ENCODE assay signal across 8 cellular contexts in genomic region chr12:100200450-100201181, GRCh38. TPM values are rescaled to one million over a fixed set of nuclear protein-coding genes. Genes with fewer than 3 reads are reported as not detected.
DNase-seq lines count a peak whose midpoint lies in the region; ATAC-seq, FAIRE-seq and TF ChIP-seq lines count a peak whose summit lies in the region.

Gene ACTR6, plus strand, starts transcription at chr12:100200815. Its CDS starts 37 bp downstream, at chr12:100200852.

- peak within 1 kb of the TSS; percentile 77 to 87 (median 84) for H3K9ac ChIP-seq in BLaER1 treated with 17β-estradiol and CSF1 and Interleukin-3, amounts not matched to agents 10 nM and 100 nM
- peak within 1 kb of the TSS; percentile 81 for H3K9ac ChIP-seq in HepG2 (ENCODE audit: insufficient read depth, low read depth, low read length)

- FAIRE-seq in HepG2 (lab: Jason Lieb, UNC) = peak; percentile 73

- no peak for TF ChIP-seq CTCF in HepG2 (CRISPR knock-in tag; IDR thresholded peaks at IDR 0.05)

- H3K4me2 ChIP-seq in BLaER1 treated with 17β-estradiol and CSF1 and Interleukin-3, amounts not matched to agents 10 nM and 100 nM = peak within 1 kb of the TSS; percentile 80 to 98 (median 95)
- peak within 1 kb of the TSS; percentile 98 for H3K4me2 ChIP-seq in HepG2 (ENCODE audit: low read depth, low read length)

- H3K36me3 Mint-ChIP-seq in activated CD4-positive, alpha-beta T cell treated with anti-CD3 and anti-CD28 coated beads, Interleukin-2, amount 10 ng/mL, durations not matched to agents 24 days and 14 days (ENCODE audit: low read depth) = peaks cover 10% of the 10 kb centered on the region
- H3K36me3 Mint-ChIP-seq in dendritic cell treated with granulocyte-macrophage colony-stimulating factor and Interleukin-4, amounts not matched to agents 40 ng/mL and 50 ng/mL, for 4 days (ENCODE audit: low read depth) = peaks cover 20% of the 10 kb centered on the region

- peak; percentile 88 for DNase-seq in NCI-H526 treated with DMSO at 0.1 percent for 48 hours (lab: John Stamatoyannopoulos, UW)
- DNase-seq in activated CD4-positive, alpha-beta T cell treated with anti-CD3 and anti-CD28 coated beads, Interleukin-2, amount 10 ng/mL, durations not matched to agents 24 days and 14 days = peak; percentile 99
- DNase-seq in HepG2 (ENCODE audit: low spot score) = peak; percentile 93
- DNase-seq in stimulated activated CD4-positive, alpha-beta T cell treated with anti-CD3 and anti-CD28 coated beads, Interleukin-4, amount 100 ng/mL, for 1 hour = peak; percentile 95

- peak within 1 kb of the TSS; percentile 77 for H2AFZ ChIP-seq in HepG2 (ENCODE audit: low read length)

- in situ Hi-C loops in HepG2 (cut with HindIII; ENCODE audit: extremely low pct_ligation_motif_present, low pct_unique_long_range_greater_than_20kb) = no loop called here

- H3K4me3 ChIP-seq in BLaER1 treated with 17β-estradiol and CSF1 and Interleukin-3, amounts not matched to agents 10 nM and 100 nM = peak within 1 kb of the TSS; percentile 70 to 88 (median 76)
- peak within 1 kb of the TSS; percentile 81 to 86 (median 84) for H3K4me3 ChIP-seq in HepG2 (replicated peaks in 1 of 3; ENCODE audit: insufficient read depth in 1 of 3, low read depth in 2 of 3, low read length in 3 of 3)

- peak within 1 kb of the TSS; percentile 100 for H3K27ac Mint-ChIP-seq in activated CD4-positive, alpha-beta T cell treated with anti-CD3 and anti-CD28 coated beads, Interleukin-2, amount 10 ng/mL, durations not matched to agents 24 days and 14 days
- peak within 1 kb of the TSS; percentile 93 for H3K27ac Mint-ChIP-seq in dendritic cell treated with granulocyte-macrophage colony-stimulating factor and Interleukin-4, amounts not matched to agents 40 ng/mL and 50 ng/mL, for 4 days

- H3K27ac ChIP-seq in BLaER1 treated with 17β-estradiol and CSF1 and Interleukin-3, amounts not matched to agents 10 nM and 100 nM = peak within 1 kb of the TSS; percentile 45 to 88 (median 80)
- peak within 1 kb of the TSS; percentile 84 for H3K27ac ChIP-seq in HepG2 (ENCODE audit: extremely low read length, insufficient read depth, low read length)

- peak; percentile 83 to 88 for TF ChIP-seq POLR2A in HepG2 (IDR thresholded peaks at IDR 0.05; ENCODE audit: insufficient read depth in 1 of 2, low read depth in 2 of 2, low read length in 2 of 2)

- H3K79me2 ChIP-seq in HepG2 (ENCODE audit: insufficient read depth, low read length) = peaks cover 26% of the 10 kb centered on the region

- H3K4me1 Mint-ChIP-seq in activated CD4-positive, alpha-beta T cell treated with anti-CD3 and anti-CD28 coated beads, Interleukin-2, amount 10 ng/mL, durations not matched to agents 24 days and 14 days = peaks cover 26% of the 10 kb centered on the region
- H3K4me1 Mint-ChIP-seq in dendritic cell treated with granulocyte-macrophage colony-stimulating factor and Interleukin-4, amounts not matched to agents 40 ng/mL and 50 ng/mL, for 4 days (ENCODE audit: low read depth) = peaks cover 13% of the 10 kb centered on the region

- no peaks in the 10 kb centered on the region for H3K27me3 Mint-ChIP-seq in activated CD4-positive, alpha-beta T cell treated with anti-CD3 and anti-CD28 coated beads, Interleukin-2, amount 10 ng/mL, durations not matched to agents 24 days and 14 days
- H3K27me3 Mint-ChIP-seq in dendritic cell treated with granulocyte-macrophage colony-stimulating factor and Interleukin-4, amounts not matched to agents 40 ng/mL and 50 ng/mL, for 4 days = peaks cover 11% of the 10 kb centered on the region

- H3K9me3 Mint-ChIP-seq in activated CD4-positive, alpha-beta T cell treated with anti-CD3 and anti-CD28 coated beads, Interleukin-2, amount 10 ng/mL, durations not matched to agents 24 days and 14 days = no peaks in the 10 kb centered on the region
- H3K9me3 Mint-ChIP-seq in dendritic cell treated with granulocyte-macrophage colony-stimulating factor and Interleukin-4, amounts not matched to agents 40 ng/mL and 50 ng/mL, for 4 days = no peaks in the 10 kb centered on the region

- TF ChIP-seq RAD21 in HepG2 (CRISPR knock-in tag; IDR thresholded peaks at IDR 0.05) = peak; percentile 29; the same call in 1 of the 2 replicates

- CTCF ChIA-PET in HepG2 (lab: Yijun Ruan, JAX; ENCODE audit: low intra/inter-chr PET ratio, low total read pairs) = interaction anchor here (1.2 kb wide), 1 partner anchor 45 kb away, joined by 3 read pairs; no protein-coding TSS in a partner anchor

- BruUV-seq in HepG2 (replicated peaks; lab: Mats Ljungman, UMichigan) = no TSS peak

- ATAC-seq in GM19324 (IDR thresholded peaks at IDR 0.05; ENCODE audit: low FRiP score, unreplicated experiment) (peak; percentile 88), HG03469 (IDR thresholded peaks at IDR 0.05; ENCODE audit: unreplicated experiment) (peak; percentile 95), HepG2 (peak; percentile 88)

- no peaks in the 10 kb centered on the region; a peak in 1 of 22 replicates for H3K27me3 ChIP-seq in BLaER1 treated with 17β-estradiol and CSF1 and Interleukin-3, amounts not matched to agents 10 nM and 100 nM
- H3K27me3 ChIP-seq in HepG2 (ENCODE audit: control insufficient read depth in 1 of 2, insufficient read depth in 2 of 2, low read length in 2 of 2) = no peaks in the 10 kb centered on the region; a peak in 1 of 5 replicates

- TF ChIP-seq EP300 in HepG2 (IDR thresholded peaks at IDR 0.05; ENCODE audit: low read depth in 2 of 2, low read length in 2 of 2) (peak in 1 of 2 experiments; percentile 29; a peak in 1 of 4 replicates), HepG2 (CRISPR knock-in tag; IDR thresholded peaks at IDR 0.05; ENCODE audit: borderline replicate concordance) (no peak)

- intact Hi-C loops in activated CD4-positive, alpha-beta T cell treated with anti-CD3 and anti-CD28 coated beads, Interleukin-2, amount 10 ng/mL, durations not matched to agents 24 days and 14 days (cut with micrococcal nuclease) = loop anchor here (1.0 to 10.0 kb wide), 5 partner anchors 15 to 1556 kb away; partner anchors contain the start of genes APAF1, BLTP3B, DEPDC4 and IKBIP
- intact Hi-C loops in dendritic cell treated with granulocyte-macrophage colony-stimulating factor and Interleukin-4, amounts not matched to agents 40 ng/mL and 50 ng/mL, for 4 days (cut with micrococcal nuclease) = loop anchor here (2.0 to 5.0 kb wide), 2 partner anchors 58 to 66 kb away; partner anchors contain the start of genes BLTP3B, DEPDC4 and SCYL2
- intact Hi-C loops in HepG2 (cut with micrococcal nuclease; ENCODE audit: unreplicated experiment) = loop anchor here (2.0 to 5.0 kb wide), 2 partner anchors 58 to 67 kb away; partner anchors contain the start of genes BLTP3B, DEPDC4 and SCYL2

- no peaks in the 10 kb centered on the region for H3K9me3 ChIP-seq in BLaER1 treated with 17β-estradiol and CSF1 and Interleukin-3, amounts not matched to agents 10 nM and 100 nM (replicated peaks in 1 of 11)
- no peaks in the 10 kb centered on the region for H3K9me3 ChIP-seq in HepG2 (ENCODE audit: low read length)

- H3K4me1 ChIP-seq in BLaER1 treated with 17β-estradiol and CSF1 and Interleukin-3, amounts not matched to agents 10 nM and 100 nM = peaks cover 20 to 38% (median 31%) of the 10 kb centered on the region in 10 experiments
- H3K4me1 ChIP-seq in HepG2 (ENCODE audit: insufficient read depth, low read length) = peaks cover 37% of the 10 kb centered on the region

- POLR2A ChIA-PET in HepG2 (lab: Yijun Ruan, JAX) = interaction anchor here (0.6 to 1.8 kb wide), 8 partner anchors 11 to 66 kb away, joined by 3 to 12 read pairs (median 4); partner anchors contain the start of genes DEPDC4 and SCYL2

- H4K20me1 ChIP-seq in BLaER1 treated with 17β-estradiol and CSF1 and Interleukin-3, amounts not matched to agents 10 nM and 100 nM = peaks cover 0 to 23% (median 0%) of the 10 kb centered on the region in 11 experiments; a peak in 8 of 22 replicates
- H4K20me1 ChIP-seq in HepG2 (ENCODE audit: insufficient read depth, low read length) = no peaks in the 10 kb centered on the region

- 2% methylated on average over 38 of the region's 38 CpGs for WGBS in HepG2 (ENCODE audit: low lambda C conversion rate)

- peak within 1 kb of the TSS; percentile 97 for H3K4me3 Mint-ChIP-seq in activated CD4-positive, alpha-beta T cell treated with anti-CD3 and anti-CD28 coated beads, Interleukin-2, amount 10 ng/mL, durations not matched to agents 24 days and 14 days
- peak within 1 kb of the TSS; percentile 90 for H3K4me3 Mint-ChIP-seq in dendritic cell treated with granulocyte-macrophage colony-stimulating factor and Interleukin-4, amounts not matched to agents 40 ng/mL and 50 ng/mL, for 4 days

- peaks cover 0 to 19% (median 12%) of the 10 kb centered on the region in 11 experiments; a peak in 14 of 22 replicates for H3K36me3 ChIP-seq in BLaER1 treated with 17β-estradiol and CSF1 and Interleukin-3, amounts not matched to agents 10 nM and 100 nM
- no peaks in the 10 kb centered on the region for H3K36me3 ChIP-seq in HepG2 (replicated peaks in 1 of 2; ENCODE audit: control insufficient read depth in 1 of 2, insufficient read depth in 2 of 2, low read length in 2 of 2)

TF ChIP-seq in HepG2, 621 proteins besides CTCF, POLR2A, EP300 and RAD21 (continues in another document):
- no peak for TF ChIP-seq ZNF720 (CRISPR knock-in tag; IDR thresholded peaks at IDR 0.05)

RNA-seq across cellular contexts. Expression of gene ACTR6, which starts in this region (rescaled TPM):
- total RNA-seq in activated CD4-positive, alpha-beta T cell treated with anti-CD3 and anti-CD28 coated beads, Interleukin-2, amount 10 ng/mL, durations not matched to agents 24 days and 14 days = 33.7 and 37.4 TPM in 2 replicates
- total RNA-seq in HepG2 (2016; rRNA removed; fragmentation: Illumina TruSeq; extraction: Trizol) = 22.4 and 37.8 TPM in 2 replicates
- total RNA-seq in HepG2 (2016; cell fraction: cytosol; rRNA removed; fragmentation: Illumina TruSeq; extraction: Trizol; ENCODE audit: low read depth) = 2.9 and 3.8 TPM in 2 replicates
- 24.5 and 40.5 TPM in 2 replicates for total RNA-seq in HepG2 (2016; cell fraction: insoluble cytoplasmic fraction; rRNA removed; fragmentation: Illumina TruSeq; extraction: Trizol)
- 4.5 and 7.5 TPM in 2 replicates for total RNA-seq in HepG2 (2016; cell fraction: membrane; rRNA removed; fragmentation: Illumina TruSeq; extraction: Trizol)
- 15.4 and 16.8 TPM in 2 replicates for total RNA-seq in HepG2 (2016; cell fraction: nucleus; rRNA removed; fragmentation: Illumina TruSeq; extraction: Trizol)
- polyA plus RNA-seq in HepG2 (2011; rRNA removed) = 7.6 and 12.9 TPM in 2 replicates
- polyA plus RNA-seq in HepG2 (2011; cell fraction: cytosol; rRNA removed) = 8.2 and 8.8 TPM in 2 replicates
- polyA plus RNA-seq in HepG2 (2011; cell fraction: nucleus; rRNA removed) = 7.1 and 8.9 TPM in 2 replicates
- 11.1 and 26.5 TPM in 2 replicates for polyA plus RNA-seq in HepG2 (2012)
- 1.9 and 2.1 TPM in 2 replicates for polyA plus RNA-seq in HepG2 (2016; cell fraction: cytosol; fragmentation: Illumina TruSeq; extraction: Trizol; ENCODE audit: low read depth)
- polyA plus RNA-seq in HepG2 (2016; cell fraction: insoluble cytoplasmic fraction; fragmentation: Illumina TruSeq; extraction: Trizol; ENCODE audit: low read depth) = 27.7 and 30.4 TPM in 2 replicates
- polyA plus RNA-seq in HepG2 (2016; cell fraction: membrane; fragmentation: Illumina TruSeq; extraction: Trizol; ENCODE audit: low read depth) = 3.2 and 3.7 TPM in 2 replicates
- polyA plus RNA-seq in HepG2 (2016; cell fraction: nucleus; fragmentation: Illumina TruSeq; extraction: Trizol; ENCODE audit: insufficient read depth, low read depth) = 13.9 and 18.1 TPM in 2 replicates
- 1.8 and 6.6 TPM in 2 replicates for polyA minus RNA-seq in HepG2 (2011; rRNA and poly(A)+ RNA removed; ENCODE audit: low replicate concordance)
- polyA minus RNA-seq in HepG2 (2011; cell fraction: cytosol; rRNA and poly(A)+ RNA removed) = 4.1 and 7.1 TPM in 2 replicates
- 18.9 and 28.3 TPM in 2 replicates for polyA minus RNA-seq in HepG2 (2011; cell fraction: nucleus; rRNA and poly(A)+ RNA removed)

Comparison
In these comparisons a context has a peak if more than half of its experiments do, and no peak if none do; other contexts are left out.
1. Peak in every context shown above with its lines: DNase-seq, ATAC-seq, H3K4me3 ChIP-seq and H3K27ac ChIP-seq.